In the genomic region with DNA sequence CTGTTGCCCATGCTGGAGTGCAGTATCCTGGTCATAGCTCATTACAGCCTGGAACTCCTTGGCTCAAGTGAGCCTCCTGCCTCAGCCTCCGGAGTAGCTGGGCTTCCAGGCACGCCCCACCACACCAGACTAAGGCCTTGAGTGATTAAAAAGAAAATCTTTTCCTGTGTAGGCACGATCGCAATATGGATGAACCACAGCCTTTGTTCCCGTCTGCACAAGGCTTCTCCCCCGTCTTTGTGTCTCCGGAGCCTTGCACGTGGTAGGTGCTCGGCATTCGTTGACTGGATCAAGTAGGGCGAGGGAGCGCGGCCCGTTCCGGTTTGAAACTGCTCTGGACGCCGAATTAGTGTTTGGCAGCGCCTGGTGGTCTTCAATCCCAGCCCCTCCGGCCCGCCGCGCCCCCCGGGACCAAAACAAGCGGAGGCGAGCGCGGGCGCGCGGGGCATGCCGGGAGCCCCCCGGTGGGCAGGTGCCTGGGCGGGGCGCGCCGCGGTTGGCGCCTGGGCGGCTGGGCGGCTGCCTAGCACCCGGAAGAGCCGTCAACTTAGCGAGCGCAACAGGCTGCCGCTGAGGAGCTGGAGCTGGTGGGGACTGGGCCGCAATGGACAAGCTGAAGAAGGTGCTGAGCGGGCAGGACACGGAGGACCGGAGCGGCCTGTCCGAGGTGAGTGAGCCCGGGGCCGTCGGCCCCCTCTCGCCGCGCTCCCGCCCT, we compare ENCODE assay signal across 8 cellular contexts. TPM values are rescaled to one million over a fixed set of nuclear protein-coding genes. Genes with fewer than 3 reads are reported as not detected.
DNase-seq lines count a peak whose midpoint lies in the region; ATAC-seq, FAIRE-seq and TF ChIP-seq lines count a peak whose summit lies in the region.

A gene (plus strand): TSS at position 529 of the 715 bp plus-strand sequence. CDS start 76 bp downstream, at position 605.

- no peaks in the 10 kb centered on the region for H3K36me3 ChIP-seq in bronchial epithelial cell (ENCODE audit: control insufficient read depth, insufficient read depth, low read length)

- no peaks in the 10 kb centered on the region for H3K27me3 ChIP-seq in bronchial epithelial cell (ENCODE audit: control insufficient read depth, insufficient read depth, low read length)

- H3K27ac ChIP-seq in A549 = peak within 1 kb of the TSS; percentile 94 to 95

- peaks cover 10% of the 10 kb centered on the region for H3K27me3 Mint-ChIP-seq in WTC11 (ENCODE audit: low read depth)
- H3K27me3 Mint-ChIP-seq in immature natural killer cell (ENCODE audit: low read depth in 3 of 3) = peaks cover 2 to 9% (median 7%) of the 10 kb centered on the region in 3 donors

- H3K27ac Mint-ChIP-seq in WTC11 (peak within 1 kb of the TSS; percentile 57), immature natural killer cell (peak within 1 kb of the TSS; percentile 87 to 97 (median 92))

- ATAC-seq in A549 = peak; percentile 92 to 96
- peak; percentile 73 for ATAC-seq in GM18861 (IDR thresholded peaks at IDR 0.05; ENCODE audit: unreplicated experiment)
- peak; percentile 69 for ATAC-seq in HG03095 (IDR thresholded peaks at IDR 0.05; ENCODE audit: unreplicated experiment)
- ATAC-seq in WTC11 = peak; percentile 87

- no peak for TF ChIP-seq RAD21 in A549 (conservative IDR thresholded peaks at IDR 0.05 in 1 of 2, IDR thresholded peaks at IDR 0.05 in 1 of 2)

- peaks cover 50% of the 10 kb centered on the region for H3K4me1 ChIP-seq in A549

- peak within 1 kb of the TSS; percentile 93 for H3K4me2 ChIP-seq in A549

- H3K4me1 Mint-ChIP-seq in WTC11 (peaks cover 32% of the 10 kb centered on the region), immature natural killer cell (peaks cover 39 to 50% of the 10 kb centered on the region in 2 donors)

- WGBS in A549 (ENCODE audit: missing lambda C conversion rate) = 3% methylated on average over 21 of the region's 58 CpGs

- CTCF ChIA-PET in A549 (lab: Yijun Ruan, JAX) = interaction anchor here (0.6 to 2.7 kb wide), 7 partner anchors 8 to 480 kb away, joined by 3 to 10 read pairs (median 4); a partner anchor contains a TSS
- CTCF ChIA-PET in WTC11 (lab: Charles Lee) = interaction anchor here (0.6 to 3.5 kb wide), 10 partner anchors 8 to 632 kb away, joined by 3 to 39 read pairs (median 4); a partner anchor contains a TSS

- DNase-seq in A549 (ENCODE audit: low read depth in 1 of 2, low spot score in 1 of 2) (peak; percentile 83 to 84), NCI-H2171 treated with DMSO at 0.1 percent for 48 hours (lab: John Stamatoyannopoulos, UW) (peak; percentile 85), WTC11 (ENCODE audit: low spot score) (peak; percentile 57), bronchial epithelial cell (ENCODE audit: low read depth) (peak; percentile 52), immature natural killer cell (peak; percentile 80 to 82 (median 81))
- DNase-seq in stimulated activated CD4-positive, alpha-beta T cell treated with anti-CD3 and anti-CD28 coated beads, Interleukin-12 subunit alpha, Interleukin-12 subunit beta, amount 100 ng/mL, for 24 hours (ENCODE audit: low read depth in 2 of 2) = peak; percentile 63 to 64

- peak; percentile 72 for TF ChIP-seq POLR2A in A549 (IDR thresholded peaks at IDR 0.05; ENCODE audit: low read length)

- FAIRE-seq in A549 (lab: Jason Lieb, UNC) = no peak
- no peak for FAIRE-seq in bronchial epithelial cell (lab: Jason Lieb, UNC)

- H3K4me3 Mint-ChIP-seq in WTC11 = peak within 1 kb of the TSS; percentile 90
- H3K4me3 Mint-ChIP-seq in immature natural killer cell = peak within 1 kb of the TSS; percentile 94 to 99 (median 97)

- H3K36me3 Mint-ChIP-seq in WTC11 (peaks cover 12% of the 10 kb centered on the region; the same call in 1 of the 2 replicates), immature natural killer cell (peaks cover 0 to 10% (median 0%) of the 10 kb centered on the region in 3 donors)

- POLR2A ChIA-PET in A549 (lab: Yijun Ruan, JAX) = interaction anchor here (0.6 to 1.7 kb wide), 10 partner anchors 8 to 810 kb away, joined by 3 to 16 read pairs (median 4); a partner anchor contains a TSS
- POLR2A ChIA-PET in WTC11 (lab: Charles Lee) = interaction anchor here (0.5 to 1.8 kb wide), 3 partner anchors 9 to 81 kb away, joined by 3 to 9 read pairs (median 7); no protein-coding TSS in a partner anchor

- no peak for TF ChIP-seq EP300 in A549 (IDR thresholded peaks at IDR 0.05)

- peaks cover 22% of the 10 kb centered on the region for H3K9me3 Mint-ChIP-seq in WTC11
- H3K9me3 Mint-ChIP-seq in immature natural killer cell = no peaks in the 10 kb centered on the region

- peaks cover 6% of the 10 kb centered on the region; the same call in 2 of the 3 replicates for H3K9me3 ChIP-seq in A549

- H3K4me3 ChIP-seq in A549 (peak within 1 kb of the TSS; percentile 86), bronchial epithelial cell (ENCODE audit: low read depth, low read length) (peak within 1 kb of the TSS; percentile 87)

- no peak for TF ChIP-seq CTCF in A549 (IDR thresholded peaks at IDR 0.05)
- TF ChIP-seq CTCF in WTC11 (IDR thresholded peaks at IDR 0.05) = no peak
- no peak for TF ChIP-seq CTCF in bronchial epithelial cell (IDR thresholded peaks at IDR 0.05; ENCODE audit: insufficient read depth, low read length, severe bottlenecking)

TF ChIP-seq in A549, 52 proteins besides CTCF, POLR2A, EP300 and RAD21 (continues in another document):
- TF ChIP-seq, protein P1, sequence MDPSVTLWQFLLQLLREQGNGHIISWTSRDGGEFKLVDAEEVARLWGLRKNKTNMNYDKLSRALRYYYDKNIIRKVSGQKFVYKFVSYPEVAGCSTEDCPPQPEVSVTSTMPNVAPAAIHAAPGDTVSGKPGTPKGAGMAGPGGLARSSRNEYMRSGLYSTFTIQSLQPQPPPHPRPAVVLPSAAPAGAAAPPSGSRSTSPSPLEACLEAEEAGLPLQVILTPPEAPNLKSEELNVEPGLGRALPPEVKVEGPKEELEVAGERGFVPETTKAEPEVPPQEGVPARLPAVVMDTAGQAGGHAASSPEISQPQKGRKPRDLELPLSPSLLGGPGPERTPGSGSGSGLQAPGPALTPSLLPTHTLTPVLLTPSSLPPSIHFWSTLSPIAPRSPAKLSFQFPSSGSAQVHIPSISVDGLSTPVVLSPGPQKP (IDR thresholded peaks at IDR 0.05; ENCODE audit: low read depth, low read length) = no peak
- no peak for TF ChIP-seq KDM5A (IDR thresholded peaks at IDR 0.05)
- no peak for TF ChIP-seq RCOR1 (IDR thresholded peaks at IDR 0.05; ENCODE audit: low read depth, low read length)
- no peak for TF ChIP-seq RNF2 (IDR thresholded peaks at IDR 0.05; ENCODE audit: borderline replicate concordance, low read depth)
- TF ChIP-seq TP53 (CRISPR knock-in tag; IDR thresholded peaks at IDR 0.05) = peak; percentile 97
- TF ChIP-seq HOXA7 (CRISPR knock-in tag; IDR thresholded peaks at IDR 0.05) = 0 out of 2 replicates have a peak, but pooled peaks have one; percentile 71
- no peak for TF ChIP-seq EHMT2 (IDR thresholded peaks at IDR 0.05; ENCODE audit: low read depth)
- peak; percentile 71 to 94; a peak in 3 of 5 replicates for TF ChIP-seq JUN (IDR thresholded peaks at IDR 0.05)
- no peak for TF ChIP-seq CBX2 (IDR thresholded peaks at IDR 0.05; ENCODE audit: borderline replicate concordance, low read depth)
- TF ChIP-seq, protein P2, sequence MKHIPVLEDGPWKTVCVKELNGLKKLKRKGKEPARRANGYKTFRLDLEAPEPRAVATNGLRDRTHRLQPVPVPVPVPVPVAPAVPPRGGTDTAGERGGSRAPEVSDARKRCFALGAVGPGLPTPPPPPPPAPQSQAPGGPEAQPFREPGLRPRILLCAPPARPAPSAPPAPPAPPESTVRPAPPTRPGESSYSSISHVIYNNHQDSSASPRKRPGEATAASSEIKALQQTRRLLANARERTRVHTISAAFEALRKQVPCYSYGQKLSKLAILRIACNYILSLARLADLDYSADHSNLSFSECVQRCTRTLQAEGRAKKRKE (CRISPR knock-in tag; IDR thresholded peaks at IDR 0.05; ENCODE audit: low read depth) = peak; percentile 91

TF ChIP-seq in WTC11, 78 proteins besides CTCF, POLR2A, EP300 and RAD21 (continues in another document):
- TF ChIP-seq ZNF219 (CRISPR knock-in tag; IDR thresholded peaks at IDR 0.05; ENCODE audit: borderline replicate concordance) (peak; percentile 76; the same call in 1 of the 2 replicates), ZNF263 (CRISPR knock-in tag; IDR thresholded peaks at IDR 0.05; ENCODE audit: low read depth) (peak; percentile 55; the same call in 1 of the 2 replicates)
- TF ChIP-seq, protein P3, sequence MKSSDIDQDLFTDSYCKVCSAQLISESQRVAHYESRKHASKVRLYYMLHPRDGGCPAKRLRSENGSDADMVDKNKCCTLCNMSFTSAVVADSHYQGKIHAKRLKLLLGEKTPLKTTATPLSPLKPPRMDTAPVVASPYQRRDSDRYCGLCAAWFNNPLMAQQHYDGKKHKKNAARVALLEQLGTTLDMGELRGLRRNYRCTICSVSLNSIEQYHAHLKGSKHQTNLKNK (CRISPR knock-in tag; IDR thresholded peaks at IDR 0.05) = no peak
- TF ChIP-seq, protein P4, sequence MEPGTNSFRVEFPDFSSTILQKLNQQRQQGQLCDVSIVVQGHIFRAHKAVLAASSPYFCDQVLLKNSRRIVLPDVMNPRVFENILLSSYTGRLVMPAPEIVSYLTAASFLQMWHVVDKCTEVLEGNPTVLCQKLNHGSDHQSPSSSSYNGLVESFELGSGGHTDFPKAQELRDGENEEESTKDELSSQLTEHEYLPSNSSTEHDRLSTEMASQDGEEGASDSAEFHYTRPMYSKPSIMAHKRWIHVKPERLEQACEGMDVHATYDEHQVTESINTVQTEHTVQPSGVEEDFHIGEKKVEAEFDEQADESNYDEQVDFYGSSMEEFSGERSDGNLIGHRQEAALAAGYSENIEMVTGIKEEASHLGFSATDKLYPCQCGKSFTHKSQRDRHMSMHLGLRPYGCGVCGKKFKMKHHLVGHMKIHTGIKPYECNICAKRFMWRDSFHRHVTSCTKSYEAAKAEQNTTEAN (CRISPR knock-in tag; IDR thresholded peaks at IDR 0.05) = no peak

RNA-seq across cellular contexts. Expression of the gene that starts here (rescaled TPM):
- polyA plus RNA-seq in A549 (2011; rRNA removed) (40.1 and 43.8 TPM in 2 replicates), A549 (2017; fragmentation: RNase III; extraction: RNeasy Plus Mini Kit Qiagen cat#74134 plus additional on column Dnase treatment) (12.3 to 14.1 TPM (median 12.8 TPM) in 3 replicates), immature natural killer cell (10 to 100 TPM; 31.1 to 72.6 (median 46.7) TPM)
- 9.6 and 12.2 TPM in 2 replicates for polyA plus RNA-seq in A549 (2012; cell fraction: cytosol; rRNA removed)
- 5.5 and 10.4 TPM in 2 replicates for polyA plus RNA-seq in A549 (2012; cell fraction: nucleus; rRNA removed)
- polyA minus RNA-seq in A549 (2011; rRNA and poly(A)+ RNA removed) = 105 and 117 TPM in 2 replicates
- total RNA-seq in WTC11 (2021) (23.2 to 28.1 TPM (median 25.2 TPM) in 3 replicates), bronchial epithelial cell (22.4 and 29.7 TPM in 2 replicates)

Comparison
In these comparisons a context has a peak if more than half of its experiments do, and no peak if none do; other contexts are left out.
1. Peak in every context shown above with its lines: DNase-seq, ATAC-seq, H3K4me3 ChIP-seq and H3K27ac ChIP-seq.